20 cellular contexts compared by ENCODE assay signal in the genomic region with DNA sequence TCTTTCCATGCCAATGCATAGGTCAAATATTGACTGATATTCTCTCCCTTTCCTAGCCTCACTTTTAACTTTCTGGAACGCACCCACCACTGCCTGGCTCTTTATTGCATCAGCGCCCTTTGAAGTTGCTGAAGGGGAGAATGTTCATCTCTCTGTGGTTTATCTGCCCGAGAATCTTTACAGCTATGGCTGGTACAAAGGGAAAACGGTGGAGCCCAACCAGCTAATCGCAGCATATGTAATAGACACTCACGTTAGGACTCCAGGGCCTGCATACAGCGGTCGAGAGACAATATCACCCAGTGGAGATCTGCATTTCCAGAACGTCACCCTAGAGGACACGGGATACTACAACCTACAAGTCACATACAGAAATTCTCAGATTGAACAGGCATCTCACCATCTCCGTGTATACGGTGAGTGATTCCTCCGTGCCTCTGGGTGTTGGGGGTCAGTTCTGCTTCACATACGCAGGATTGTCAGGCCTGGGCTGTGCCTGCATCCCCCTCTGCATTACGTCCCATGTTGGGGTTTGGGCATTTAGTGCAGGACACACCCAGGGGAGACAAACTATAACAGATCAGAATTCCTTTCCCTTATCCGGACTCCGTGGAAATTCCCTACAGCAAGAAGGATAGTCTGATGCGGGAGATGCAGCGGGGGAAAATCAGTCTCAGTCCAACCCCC. TPM values are rescaled to one million over a fixed set of nuclear protein-coding genes. Genes with fewer than 3 reads are reported as not detected.
A peak's percentile ranks its signal among the peaks of the same experiment; 100 is the strongest.
DNase-seq lines count a peak whose midpoint lies in the region; ATAC-seq and TF ChIP-seq lines count a peak whose summit lies in the region.
"Had no signal": no experiment of that assay in that cellular context is flagged by ENCODE, and none has a peak within 500 bp of the region (broad histone marks: within the 10 kb centered on the region; RNA-seq: fewer than 3 reads in every experiment).

No MANE protein-coding gene starts in this region.

- H3K4me3 ChIP-seq in lower lobe of right lung (peak overlapping the region; percentile 39), breast epithelium (no peak overlapping the region)
- H3K4me3 ChIP-seq: sigmoid colon, SK-N-MC, testis had no signal

- no peak for DNase-seq in natural killer cell treated with Interleukin-12 subunit alpha and Interleukin-12 subunit beta and Interleukin-15 and Interleukin-18, amount 100 ng/mL, for 72 hours (ENCODE audit: low spot score)
- DNase-seq in natural killer cell (no peak), SW480 (ENCODE audit: low spot score) (peak; percentile 94), lower lobe of right lung (no peak), breast epithelium (ENCODE audit: low spot score in 2 of 2) (no peak), inferior parietal cortex (ENCODE audit: extremely low spot score) (no peak)
- no peak for DNase-seq in stimulated activated naive CD4-positive, alpha-beta T cell treated with Interleukin-2 at 50 U/mL for 16 hours (lab: John Stamatoyannopoulos, UW)
- DNase-seq: dorsolateral prefrontal cortex, MV-4-11, NCI-H1694, NCI-H2171 treated with DMSO at 0.1 percent for 48 hours, NCI-H69, nephron progenitor cell, sigmoid colon, T1000, testis had no signal

- ATAC-seq in natural killer cell treated with Interleukin-12 subunit alpha and Interleukin-12 subunit beta and Interleukin-15 and Interleukin-18, amount 100 ng/mL, for 72 hours: no peak
- ATAC-seq in natural killer cell (no peak), lower lobe of right lung (no peak)
- ATAC-seq: HCT116 had no signal

- H3K9me3 ChIP-seq in lower lobe of right lung (peaks cover 15% of the 10 kb centered on the region), breast epithelium (peaks cover 7 to 17% of the 10 kb centered on the region in 2 donors)
- H3K9me3 ChIP-seq: testis had no signal

- no peak for TF ChIP-seq POLR2A in breast epithelium (IDR thresholded peaks at IDR 0.05)

- peaks cover 16 to 21% of the 10 kb centered on the region in 2 donors for H3K4me1 Mint-ChIP-seq in natural killer cell treated with Interleukin-12 subunit alpha and Interleukin-12 subunit beta and Interleukin-15 and Interleukin-18, amount 100 ng/mL, for 72 hours (ENCODE audit: low read depth in 2 of 2)
- peaks cover 14 to 18% of the 10 kb centered on the region in 2 donors for H3K4me1 Mint-ChIP-seq in natural killer cell
- H3K4me1 Mint-ChIP-seq: nephron progenitor cell had no signal

- no peaks in the 10 kb centered on the region for H3K27me3 ChIP-seq in lower lobe of right lung (ENCODE audit: low read depth)
- no peaks in the 10 kb centered on the region for H3K27me3 ChIP-seq in breast epithelium
- H3K27me3 ChIP-seq: testis had no signal

- H3K27me3 Mint-ChIP-seq in natural killer cell treated with Interleukin-12 subunit alpha and Interleukin-12 subunit beta and Interleukin-15 and Interleukin-18, amount 100 ng/mL, for 72 hours: no peaks in the 10 kb centered on the region
- H3K27me3 Mint-ChIP-seq in natural killer cell (ENCODE audit: low read depth in 2 of 2): no peaks in the 10 kb centered on the region

- H3K4me1 ChIP-seq in lower lobe of right lung: peaks cover 7% of the 10 kb centered on the region
- no peaks in the 10 kb centered on the region for H3K4me1 ChIP-seq in breast epithelium
- H3K4me1 ChIP-seq: sigmoid colon, testis had no signal

- peak overlapping the region; percentile 90 to 97 for H3K27ac Mint-ChIP-seq in natural killer cell treated with Interleukin-12 subunit alpha and Interleukin-12 subunit beta and Interleukin-15 and Interleukin-18, amount 100 ng/mL, for 72 hours
- H3K27ac Mint-ChIP-seq in natural killer cell: peak overlapping the region in 1 of 2 donors; percentile 82
- H3K27ac Mint-ChIP-seq: nephron progenitor cell had no signal

- no peak for TF ChIP-seq CTCF in natural killer cell (IDR thresholded peaks at IDR 0.05)
- no peak for TF ChIP-seq CTCF in lower lobe of right lung (IDR thresholded peaks at IDR 0.05)
- TF ChIP-seq CTCF in breast epithelium (IDR thresholded peaks at IDR 0.05): no peak

- peaks cover 4% of the 10 kb centered on the region for H3K36me3 ChIP-seq in lower lobe of right lung
- H3K36me3 ChIP-seq in breast epithelium: no peaks in the 10 kb centered on the region
- H3K36me3 ChIP-seq: sigmoid colon had no signal

- H3K9me3 Mint-ChIP-seq in natural killer cell treated with Interleukin-12 subunit alpha and Interleukin-12 subunit beta and Interleukin-15 and Interleukin-18, amount 100 ng/mL, for 72 hours: no peaks in the 10 kb centered on the region
- H3K9me3 Mint-ChIP-seq in natural killer cell: no peaks in the 10 kb centered on the region

- no peak overlapping the region for H3K27ac ChIP-seq in lower lobe of right lung
- H3K27ac ChIP-seq in breast epithelium: no peak overlapping the region
- H3K27ac ChIP-seq: dorsolateral prefrontal cortex, KMS-11, RWPE1, sigmoid colon, SK-N-MC, testis had no signal

- H3K4me3 Mint-ChIP-seq in natural killer cell treated with Interleukin-12 subunit alpha and Interleukin-12 subunit beta and Interleukin-15 and Interleukin-18, amount 100 ng/mL, for 72 hours: no peak overlapping the region
- no peak overlapping the region for H3K4me3 Mint-ChIP-seq in natural killer cell
- H3K4me3 Mint-ChIP-seq: nephron progenitor cell had no signal

- intact Hi-C loops in natural killer cell (cut with micrococcal nuclease) (no loop called here), lower lobe of right lung (cut with DNase I) (no loop called here), breast epithelium (cut with DNase I; ENCODE audit: low total_unique reads) (no loop called here)

- peaks cover 23% of the 10 kb centered on the region for H3K36me3 Mint-ChIP-seq in natural killer cell treated with Interleukin-12 subunit alpha and Interleukin-12 subunit beta and Interleukin-15 and Interleukin-18, amount 100 ng/mL, for 72 hours
- peaks cover 25% of the 10 kb centered on the region for H3K36me3 Mint-ChIP-seq in natural killer cell

RNA-seq across cellular contexts. Expression of gene CEACAM21, which starts 1.3 kb away (rescaled TPM):
- total RNA-seq in natural killer cell treated with Interleukin-12 subunit alpha and Interleukin-12 subunit beta and Interleukin-15 and Interleukin-18, amount 100 ng/mL, for 72 hours: 10 to 100 TPM in 1 of 2 donors, 1 to 10 TPM in 1; 9.7 to 20.6 TPM
- total RNA-seq in natural killer cell (10 to 100 TPM; 26.8 to 46.6 (median 33.6) TPM), lower lobe of right lung (28.8 TPM), breast epithelium (under 1 TPM; 0.44 to 0.66 (median 0.64) TPM)

RNA-seq across cellular contexts. Expression of gene CEACAM4, which starts 49.6 kb away (rescaled TPM):
- total RNA-seq in natural killer cell treated with Interleukin-12 subunit alpha and Interleukin-12 subunit beta and Interleukin-15 and Interleukin-18, amount 100 ng/mL, for 72 hours: not detected
- total RNA-seq in natural killer cell (1 to 10 TPM in 1 of 3 donors, under 1 TPM in 2; 0.52 to 1.1 (median 0.78) TPM), lower lobe of right lung (5.6 TPM), breast epithelium (1 to 10 TPM in 1 of 3 donors, under 1 TPM in 1, not detected in 1; 0.66 to 1.8 TPM)

Comparison
In these comparisons a context has a peak if more than half of its experiments do, and no peak if none do; other contexts are left out.
1. RNA of gene CEACAM21, which starts 1.3 kb away (total RNA-seq): 26.8 to 46.6 TPM in natural killer cell, 28.8 TPM in lower lobe of right lung (single experiment) and 9.7 to 20.6 TPM in natural killer cell treated with Interleukin-12 subunit alpha and Interleukin-12 subunit beta and Interleukin-15 and Interleukin-18, amount 100 ng/mL, for 72 hours; 0.44 to 0.66 TPM in breast epithelium; every median in the first group is over 4 times any median in the second.